29 cellular contexts compared by ENCODE assay signal in the genomic region with DNA sequence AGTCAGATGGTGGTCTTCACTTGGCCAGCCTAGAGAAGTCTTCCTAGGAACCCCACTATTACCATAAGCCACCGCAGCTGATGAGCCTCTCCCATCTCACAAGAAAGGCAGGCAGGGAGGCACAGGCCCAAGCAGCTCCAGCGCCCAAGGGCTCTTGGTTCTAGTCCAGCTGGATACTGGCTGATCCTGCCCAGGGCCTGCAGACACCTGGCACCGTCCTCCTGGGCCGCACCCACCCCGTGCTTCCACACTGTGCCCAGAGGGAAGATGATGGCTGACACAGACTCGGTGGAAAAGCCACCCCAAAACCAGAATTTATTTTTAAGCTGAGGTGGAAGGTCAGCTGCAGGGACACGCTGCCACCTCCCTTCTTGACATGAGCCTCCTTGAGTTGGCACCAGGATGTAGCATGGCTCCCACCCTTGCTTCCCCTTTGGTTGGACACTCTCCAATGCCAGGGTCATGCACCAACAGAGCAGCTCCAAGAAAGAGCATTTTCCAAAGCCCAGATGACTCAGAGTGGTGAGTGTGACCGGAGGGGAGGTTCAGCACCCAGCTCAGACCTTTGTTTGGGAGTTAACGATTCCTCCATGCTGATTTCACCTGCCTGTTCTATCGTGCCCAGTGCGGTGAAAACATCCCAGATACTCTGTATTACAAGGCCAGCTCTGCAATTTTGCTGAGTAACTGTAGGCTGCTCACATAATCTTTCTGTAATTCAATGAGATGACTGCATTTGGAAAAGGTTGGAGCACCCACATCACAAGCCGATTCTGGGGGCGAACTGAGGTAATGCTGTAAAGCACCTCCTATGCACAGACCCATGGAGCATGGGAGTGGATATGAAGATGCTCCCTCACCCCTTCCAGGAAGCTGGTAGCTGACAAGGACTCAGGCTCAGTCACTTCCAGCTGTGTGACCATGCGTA.
A peak's percentile ranks its signal among the peaks of the same experiment; 100 is the strongest.
DNase-seq lines count a peak whose midpoint lies in the region; ATAC-seq and TF ChIP-seq lines count a peak whose summit lies in the region.
"Had no signal": no experiment of that assay in that cellular context is flagged by ENCODE, and none has a peak within 500 bp of the region (broad histone marks: within the 10 kb centered on the region; RNA-seq: fewer than 3 reads in every experiment).

No MANE protein-coding gene starts in this region.

- H3K4me2 ChIP-seq in trophoblast cell (ENCODE audit: low read length) = no peak overlapping the region

- no peaks in the 10 kb centered on the region for H3K79me2 ChIP-seq in trophoblast cell (ENCODE audit: control insufficient read depth, insufficient read depth, low read length, poor library complexity)

- no peaks in the 10 kb centered on the region for H3K9me3 Mint-ChIP-seq in activated naive CD4-positive, alpha-beta T cell treated with anti-CD3 and anti-CD28 coated beads for 36 hours
- H3K9me3 Mint-ChIP-seq: activated naive CD4-positive, alpha-beta T cell treated with anti-CD3 and anti-CD28 coated beads, Interleukin-2, amount 50 U/mL, for 72 hours; natural killer cell had no signal

- H3K9ac ChIP-seq in trophoblast cell (ENCODE audit: low read length) = no peak overlapping the region

- intact Hi-C loops in activated naive CD4-positive, alpha-beta T cell treated with anti-CD3 and anti-CD28 coated beads for 36 hours (cut with micrococcal nuclease) = no loop called here

- no peaks in the 10 kb centered on the region for H3K36me3 Mint-ChIP-seq in activated naive CD4-positive, alpha-beta T cell treated with anti-CD3 and anti-CD28 coated beads for 36 hours (ENCODE audit: low read depth)
- H3K36me3 Mint-ChIP-seq: activated naive CD4-positive, alpha-beta T cell treated with anti-CD3 and anti-CD28 coated beads, Interleukin-2, amount 50 U/mL, for 72 hours; natural killer cell had no signal

- H3K4me3 ChIP-seq in epithelial cell of proximal tubule (ENCODE audit: low read depth, low read length) (no peak overlapping the region), trophoblast cell (ENCODE audit: low read depth, low read length) (no peak overlapping the region)
- H3K4me3 ChIP-seq: gastroesophageal sphincter, ovary, SJCRH30, vagina had no signal

- no peak overlapping the region for H2AK5ac ChIP-seq in trophoblast cell (ENCODE audit: low read length)

- POLR2A ChIA-PET in RWPE1 (lab: Yijun Ruan, JAX; ENCODE audit: low non-redundant PET) = interaction anchor here (0.7 to 0.9 kb wide), 2 partner anchors 10 to 55 kb away, joined by 3 read pairs; no protein-coding TSS in a partner anchor

- H3K9me3 ChIP-seq in trophoblast cell (ENCODE audit: insufficient read depth, low read depth, low read length) = peaks cover 2% of the 10 kb centered on the region
- H3K9me3 ChIP-seq: gastroesophageal sphincter, ovary, SJCRH30, vagina had no signal

- H3K27ac Mint-ChIP-seq in activated naive CD4-positive, alpha-beta T cell treated with anti-CD3 and anti-CD28 coated beads for 36 hours = no peak overlapping the region
- H3K27ac Mint-ChIP-seq: activated CD4-positive, alpha-beta T cell treated with anti-CD3 and anti-CD28 coated beads for 36 hours; activated naive CD4-positive, alpha-beta T cell treated with anti-CD3 and anti-CD28 coated beads, Interleukin-2, amount 50 U/mL, for 72 hours; natural killer cell had no signal

- DNase-seq in HPDE6-E6E7 (ENCODE audit: extremely low spot score) = peak; percentile 98
- DNase-seq in RWPE1 (ENCODE audit: low spot score) = peak; percentile 96
- DNase-seq in epithelial cell of proximal tubule (ENCODE audit: low read depth) = peak; percentile 39
- DNase-seq in trophoblast cell = no peak
- no peak for DNase-seq in activated naive CD4-positive, alpha-beta T cell treated with anti-CD3 and anti-CD28 coated beads for 36 hours
- DNase-seq: activated CD4-positive, alpha-beta T cell treated with anti-CD3 and anti-CD28 coated beads for 36 hours; aorta; cerebellar nuclear complex; EL; H7; left colon; MV-4-11; natural killer cell; NCI-H1694 treated with DMSO at 0.1 percent for 48 hours; NCI-H774; OCI-M1; ovary; SJCRH30; stimulated activated CD4-positive, alpha-beta T cell treated with anti-CD3 and anti-CD28 coated beads, Interleukin-15, amount 100 ng/mL, for 24 hours; stimulated activated CD8-positive, alpha-beta memory T cell treated with anti-CD3 and anti-CD28 coated beads, Interleukin-4, amount 100 ng/mL, for 48 hours; T-helper 1 cell had no signal

- H3K27ac ChIP-seq in RWPE1 = peak overlapping the region; percentile 97
- no peak overlapping the region for H3K27ac ChIP-seq in trophoblast cell (ENCODE audit: low read depth, low read length)
- H3K27ac ChIP-seq: C4-2B, gastroesophageal sphincter, ovary, SJCRH30 had no signal

- CTCF ChIA-PET in RWPE1 (lab: Yijun Ruan, JAX) = interaction anchor here (1.5 kb wide), 1 partner anchor 52 kb away, joined by 11 read pairs; no protein-coding TSS in a partner anchor
- CTCF ChIA-PET in activated naive CD4-positive, alpha-beta T cell treated with anti-CD3 and anti-CD28 coated beads for 36 hours (lab: Charles Lee) = no interaction called here

- no peaks in the 10 kb centered on the region for H3K27me3 ChIP-seq in trophoblast cell (ENCODE audit: insufficient read depth, low read length)
- H3K27me3 ChIP-seq: ovary, vagina had no signal

- H2BK5ac ChIP-seq in trophoblast cell (ENCODE audit: low read depth, low read length, poor library complexity) = no peak overlapping the region

- peaks cover 0 to 3% of the 10 kb centered on the region in 2 experiments for H3K4me1 ChIP-seq in trophoblast cell (ENCODE audit: control insufficient read depth in 1 of 2, insufficient read depth in 2 of 2, low read length in 2 of 2)
- H3K4me1 ChIP-seq: gastroesophageal sphincter, SJCRH30 had no signal

- no peak overlapping the region for H3K23ac ChIP-seq in trophoblast cell (ENCODE audit: low read length)

- no peak overlapping the region for H4K8ac ChIP-seq in trophoblast cell (ENCODE audit: low read depth, low read length)

- H3K18ac ChIP-seq in trophoblast cell (ENCODE audit: low read length) = no peak overlapping the region

- TF ChIP-seq CTCF in RWPE1 (conservative IDR thresholded peaks at IDR 0.05; ENCODE audit: low read depth) (no peak), epithelial cell of proximal tubule (conservative IDR thresholded peaks at IDR 0.05; ENCODE audit: low read depth, low read length) (no peak)

- WGBS in trophoblast cell (ENCODE audit: extremely low coverage, insufficient coverage, insufficient read length) = no CpG with 5 or more reads among the region's 14 CpGs

- H3K14ac ChIP-seq in trophoblast cell (ENCODE audit: low read length) = no peak overlapping the region

- no peak overlapping the region for H4K12ac ChIP-seq in trophoblast cell (ENCODE audit: low read depth, low read length)

- H2BK120ac ChIP-seq in trophoblast cell (ENCODE audit: insufficient read depth, low read length, poor library complexity) = no peak overlapping the region

- H2BK12ac ChIP-seq in trophoblast cell (ENCODE audit: low read length) = peak overlapping the region; percentile 26

- ATAC-seq in GM18517 (IDR thresholded peaks at IDR 0.05; ENCODE audit: unreplicated experiment) (no peak), GM18909 (IDR thresholded peaks at IDR 0.05; ENCODE audit: poor library complexity, unreplicated experiment) (no peak), HG03565 (IDR thresholded peaks at IDR 0.05; ENCODE audit: unreplicated experiment) (no peak)
- ATAC-seq: activated CD4-positive, alpha-beta T cell treated with anti-CD3 and anti-CD28 coated beads for 36 hours; activated naive CD4-positive, alpha-beta T cell treated with anti-CD3 and anti-CD28 coated beads, Interleukin-2, amount 50 U/mL, for 72 hours; gastroesophageal sphincter; left colon; natural killer cell; sciatic nerve had no signal

- no peak overlapping the region for H4K91ac ChIP-seq in trophoblast cell (ENCODE audit: low read depth, low read length)

- peaks cover 4% of the 10 kb centered on the region for H3K79me1 ChIP-seq in trophoblast cell (ENCODE audit: low read length)

- no peaks in the 10 kb centered on the region for H3K27me3 Mint-ChIP-seq in activated naive CD4-positive, alpha-beta T cell treated with anti-CD3 and anti-CD28 coated beads for 36 hours (ENCODE audit: low read depth)
- H3K27me3 Mint-ChIP-seq: activated CD4-positive, alpha-beta T cell treated with anti-CD3 and anti-CD28 coated beads for 36 hours had no signal

- no peak overlapping the region for H2AFZ ChIP-seq in trophoblast cell (ENCODE audit: insufficient read depth, low read length, poor library complexity)

- H3K36me3 ChIP-seq in trophoblast cell (ENCODE audit: control insufficient read depth in 1 of 2, insufficient read depth in 2 of 2, low read length in 2 of 2) = no peaks in the 10 kb centered on the region
- H3K36me3 ChIP-seq: gastroesophageal sphincter, ovary, SJCRH30, vagina had no signal

- H3K4ac ChIP-seq in trophoblast cell (ENCODE audit: low read depth, low read length) = no peak overlapping the region

- no peaks in the 10 kb centered on the region for H3K4me1 Mint-ChIP-seq in activated naive CD4-positive, alpha-beta T cell treated with anti-CD3 and anti-CD28 coated beads for 36 hours (ENCODE audit: low read depth)
- H3K4me1 Mint-ChIP-seq: activated CD4-positive, alpha-beta T cell treated with anti-CD3 and anti-CD28 coated beads for 36 hours; natural killer cell had no signal

- no peak overlapping the region for H3K4me3 Mint-ChIP-seq in activated naive CD4-positive, alpha-beta T cell treated with anti-CD3 and anti-CD28 coated beads for 36 hours
- H3K4me3 Mint-ChIP-seq: activated CD4-positive, alpha-beta T cell treated with anti-CD3 and anti-CD28 coated beads for 36 hours; natural killer cell had no signal

Comparison
In these comparisons a context has a peak if more than half of its experiments do, and no peak if none do; other contexts are left out.
1. DNase-seq: peak in HPDE6-E6E7 (single experiment), RWPE1 (single experiment) and epithelial cell of proximal tubule (single experiment); none in trophoblast cell (0 of 2) and activated naive CD4-positive, alpha-beta T cell treated with anti-CD3 and anti-CD28 coated beads for 36 hours (single experiment).